ENCODE assay signal across 1 cellular context in the genomic region with DNA sequence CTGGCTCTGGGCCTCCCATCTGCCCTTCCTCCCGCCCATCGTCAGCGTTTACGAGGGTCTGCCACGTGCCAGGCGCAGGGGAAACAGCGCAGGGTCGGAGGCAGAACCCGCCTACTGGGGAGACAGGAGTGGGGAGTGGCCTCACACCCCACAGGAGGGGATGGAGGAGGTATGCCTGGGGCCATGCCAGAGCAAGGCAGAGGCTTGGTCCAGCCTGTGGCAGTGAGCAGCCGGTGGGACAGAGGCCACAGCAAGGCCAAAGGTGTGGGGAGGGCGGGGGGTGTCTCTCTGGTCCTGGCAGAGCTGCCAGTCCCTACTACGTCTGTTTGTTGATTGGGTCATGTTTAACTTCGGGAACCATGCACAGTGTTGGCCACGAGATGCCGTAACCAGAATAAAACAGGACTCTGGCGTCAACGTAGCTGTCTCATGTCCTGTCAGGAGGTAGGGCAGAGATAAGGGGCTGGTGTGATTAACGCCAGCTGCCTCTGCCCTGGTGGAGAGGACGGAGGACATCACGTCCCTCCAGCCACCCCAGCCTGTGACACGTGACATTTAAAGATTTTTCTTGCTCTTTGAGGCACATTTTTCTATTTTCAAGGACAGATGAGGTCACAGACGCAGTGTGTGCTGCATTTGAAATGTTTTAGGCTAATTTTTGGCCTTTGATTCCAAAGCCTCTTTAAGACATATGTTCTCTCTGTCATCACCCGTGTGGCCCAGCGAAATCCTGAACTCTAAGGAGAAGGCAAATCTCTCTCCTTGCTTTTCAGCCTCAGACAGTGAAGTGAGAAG.
TF ChIP-seq lines count a peak whose summit lies in the region.

No MANE protein-coding gene starts in this region.

TF ChIP-seq in SK-N-SH, 30 proteins besides CTCF, POLR2A, EP300 and RAD21:
- TF ChIP-seq FOXJ3 (CRISPR knock-in tag; IDR thresholded peaks at IDR 0.05) (0 out of 2 replicates have a peak, but pooled peaks have one; percentile 3), CHD2 (IDR thresholded peaks at IDR 0.05; ENCODE audit: low read length, partially characterized antibody) (peak; percentile 53), GATA2 (CRISPR knock-in tag; IDR thresholded peaks at IDR 0.05) (peak; percentile 80), RCOR1 (IDR thresholded peaks at IDR 0.05; ENCODE audit: low read length) (peak; percentile 70)
